In genomic region chr14:35140718-35141581, GRCh38 we compare ENCODE assay signal across 9 cellular contexts. TPM values are rescaled to one million over a fixed set of nuclear protein-coding genes. Genes with fewer than 3 reads are reported as not detected.
DNase-seq lines count a peak whose midpoint lies in the region; ATAC-seq and TF ChIP-seq lines count a peak whose summit lies in the region.
"Had no signal": no experiment of that assay in that cellular context is flagged by ENCODE, and none has a peak within 500 bp of the region (broad histone marks: within the 10 kb centered on the region; RNA-seq: fewer than 3 reads in every experiment).

No MANE protein-coding gene starts in this region.

- H3K9ac ChIP-seq in colonic mucosa (ENCODE audit: low read depth in 2 of 2, low read length in 2 of 2): no peak overlapping the region
- H3K9ac ChIP-seq: BLaER1 treated with 17β-estradiol and CSF1 and Interleukin-3, amounts not matched to agents 10 nM and 100 nM had no signal

- H3K27me3 Mint-ChIP-seq in activated naive CD4-positive, alpha-beta T cell treated with anti-CD3 and anti-CD28 coated beads for 36 hours (ENCODE audit: low read depth): no peaks in the 10 kb centered on the region

- H3K27me3 ChIP-seq in colonic mucosa (no peaks in the 10 kb centered on the region), psoas muscle (ENCODE audit: insufficient read depth in 3 of 3, low read length in 2 of 3) (no peaks in the 10 kb centered on the region)
- H3K27me3 ChIP-seq: BLaER1 treated with 17β-estradiol and CSF1 and Interleukin-3, amounts not matched to agents 10 nM and 100 nM had no signal

- no peaks in the 10 kb centered on the region for H3K9me3 Mint-ChIP-seq in activated naive CD4-positive, alpha-beta T cell treated with anti-CD3 and anti-CD28 coated beads for 36 hours

- H3K4me1 Mint-ChIP-seq in activated naive CD4-positive, alpha-beta T cell treated with anti-CD3 and anti-CD28 coated beads for 36 hours (ENCODE audit: low read depth): peaks cover 8% of the 10 kb centered on the region

- H3K9me3 ChIP-seq in colonic mucosa (no peaks in the 10 kb centered on the region), psoas muscle (no peaks in the 10 kb centered on the region)
- H3K9me3 ChIP-seq: BLaER1 treated with 17β-estradiol and CSF1 and Interleukin-3, amounts not matched to agents 10 nM and 100 nM had no signal

- no peak overlapping the region for H3K27ac Mint-ChIP-seq in activated naive CD4-positive, alpha-beta T cell treated with anti-CD3 and anti-CD28 coated beads for 36 hours

- CTCF ChIA-PET in activated naive CD4-positive, alpha-beta T cell treated with anti-CD3 and anti-CD28 coated beads for 36 hours (lab: Charles Lee): interaction anchor here (0.6 to 7.9 kb wide), 11 partner anchors 9 to 829 kb away, joined by 3 to 66 read pairs (median 4); partner anchors contain the start of gene NFKBIA

- H3K4me3 Mint-ChIP-seq in activated naive CD4-positive, alpha-beta T cell treated with anti-CD3 and anti-CD28 coated beads for 36 hours: no peak overlapping the region

- H3K4me3 ChIP-seq in colonic mucosa (no peak overlapping the region), psoas muscle (no peak overlapping the region)
- H3K4me3 ChIP-seq: BLaER1 treated with 17β-estradiol and CSF1 and Interleukin-3, amounts not matched to agents 10 nM and 100 nM had no signal

- ATAC-seq in psoas muscle (peak in 1 of 4 donors; percentile 67), omental fat pad (ENCODE audit: low FRiP score) (no peak)

- H3K36me3 ChIP-seq in colonic mucosa (no peaks in the 10 kb centered on the region), psoas muscle (ENCODE audit: insufficient read depth in 1 of 2, low read depth in 1 of 2) (peaks cover 0 to 14% of the 10 kb centered on the region in 2 donors)

- H3K27ac ChIP-seq in colonic mucosa (no peak overlapping the region), psoas muscle (no peak overlapping the region)
- H3K27ac ChIP-seq: BLaER1 treated with 17β-estradiol and CSF1 and Interleukin-3, amounts not matched to agents 10 nM and 100 nM had no signal

- DNase-seq in NCI-H1436 (lab: John Stamatoyannopoulos, UW) (peak; percentile 6), NCI-H1436 treated with DMSO at 0.1 percent for 48 hours (lab: John Stamatoyannopoulos, UW) (no peak), NCI-H146 treated with DMSO at 0.1 percent for 48 hours (lab: John Stamatoyannopoulos, UW; ENCODE audit: unreplicated experiment) (peak; percentile 19), colonic mucosa (no peak), psoas muscle (no peak), omental fat pad (ENCODE audit: low spot score) (no peak)
- DNase-seq in activated CD8-positive, alpha-beta memory T cell treated with anti-CD3 and anti-CD28 coated beads, Interleukin-2, amount 50 U/mL, for 48 hours: no peak
- no peak for DNase-seq in activated naive CD4-positive, alpha-beta T cell treated with anti-CD3 and anti-CD28 coated beads for 36 hours

- no peaks in the 10 kb centered on the region for H3K4me1 ChIP-seq in colonic mucosa
- no peaks in the 10 kb centered on the region for H3K4me1 ChIP-seq in psoas muscle
- H3K4me1 ChIP-seq: BLaER1 treated with 17β-estradiol and CSF1 and Interleukin-3, amounts not matched to agents 10 nM and 100 nM had no signal

- TF ChIP-seq CTCF in colonic mucosa (IDR thresholded peaks at IDR 0.05): peak; percentile 43
- TF ChIP-seq CTCF in psoas muscle (IDR thresholded peaks at IDR 0.05): peak; percentile 63
- no peak for TF ChIP-seq CTCF in omental fat pad (IDR thresholded peaks at IDR 0.05)

- H3K36me3 Mint-ChIP-seq in activated naive CD4-positive, alpha-beta T cell treated with anti-CD3 and anti-CD28 coated beads for 36 hours (ENCODE audit: low read depth): peaks cover 2% of the 10 kb centered on the region

- intact Hi-C loops in colonic mucosa (cut with DNase I) (loop anchor here (5.0 kb wide), 1 partner anchor 76 kb away; no protein-coding TSS in a partner anchor), psoas muscle (cut with DNase I) (loop anchor here (1.0 to 10.0 kb wide), 4 partner anchors 154 to 281 kb away; partner anchors contain the start of gene PSMA6 (in 1 of the 2))
- intact Hi-C loops in activated naive CD4-positive, alpha-beta T cell treated with anti-CD3 and anti-CD28 coated beads for 36 hours (cut with micrococcal nuclease): loop anchor here (1.0 to 5.0 kb wide), 3 partner anchors 266 to 546 kb away; no protein-coding TSS in a partner anchor

- 94 to 100% methylated on average over 2 of the region's 2 CpGs; no CpG with 5 or more reads in 1 of the 3 donors for WGBS in psoas muscle, 3 donors

RNA-seq across cellular contexts. Expression of gene PRORP, which starts 18.6 kb away (rescaled TPM):
- total RNA-seq in colonic mucosa (10 to 100 TPM; 23.6 to 36.0 TPM), psoas muscle (10 to 100 TPM; 15.1 to 23.0 (median 17.0) TPM), omental fat pad (10 to 100 TPM; 19.4 to 31.4 (median 24.1) TPM)
- 10 to 100 TPM; 11.3 to 23.5 (median 21.6) TPM for polyA plus RNA-seq in psoas muscle
- 10 to 100 TPM; 37.9 to 40.8 TPM for total RNA-seq in activated naive CD4-positive, alpha-beta T cell treated with anti-CD3 and anti-CD28 coated beads for 36 hours

RNA-seq across cellular contexts. Expression of gene PPP2R3C, which starts 19.2 kb away (rescaled TPM):
- total RNA-seq in colonic mucosa: 10 to 100 TPM; 17.7 to 26.3 TPM
- 10 to 100 TPM; 22.9 to 37.1 (median 27.9) TPM for total RNA-seq in psoas muscle
- 10 to 100 TPM; 30.9 to 67.0 (median 39.3) TPM for polyA plus RNA-seq in psoas muscle
- total RNA-seq in omental fat pad: 10 to 100 TPM; 18.1 to 47.6 (median 25.7) TPM
- 10 to 100 TPM; 44.5 to 47.5 TPM for total RNA-seq in activated naive CD4-positive, alpha-beta T cell treated with anti-CD3 and anti-CD28 coated beads for 36 hours

Comparison
In these comparisons a context has a peak if more than half of its experiments do, and no peak if none do; other contexts are left out.
1. DNase-seq: peak in NCI-H1436 (single experiment) and NCI-H146 treated with DMSO at 0.1 percent for 48 hours (single experiment); none in NCI-H1436 treated with DMSO at 0.1 percent for 48 hours (single experiment), colonic mucosa (single experiment), psoas muscle (0 of 2), activated CD8-positive, alpha-beta memory T cell treated with anti-CD3 and anti-CD28 coated beads, Interleukin-2, amount 50 U/mL, for 48 hours (single experiment), omental fat pad (single experiment) and activated naive CD4-positive, alpha-beta T cell treated with anti-CD3 and anti-CD28 coated beads for 36 hours (single experiment).
2. CTCF ChIP-seq: peak in colonic mucosa (single experiment) and psoas muscle (single experiment); none in omental fat pad (0 of 3).